16 cellular contexts compared by ENCODE assay signal in the genomic region with DNA sequence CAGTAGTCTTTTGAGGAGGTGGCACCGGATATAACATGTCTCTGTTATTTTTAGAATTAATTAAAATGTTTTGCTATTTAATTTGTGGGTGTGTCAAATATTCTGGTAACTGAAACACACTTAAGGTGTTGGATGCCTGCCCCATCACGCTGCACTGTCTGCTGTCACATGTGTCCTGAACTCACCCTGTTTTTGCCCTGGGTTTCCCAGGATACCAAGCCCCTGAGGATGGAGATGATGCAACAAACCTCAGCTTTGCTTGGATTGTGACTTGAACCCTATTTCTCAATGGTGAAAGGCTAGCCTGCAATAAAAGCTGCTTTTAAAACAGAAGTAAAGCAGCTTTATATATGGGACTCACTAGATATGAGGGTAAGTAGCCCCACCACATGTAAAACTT. TPM values are rescaled to one million over a fixed set of nuclear protein-coding genes. Genes with fewer than 3 reads are reported as not detected.
DNase-seq lines count a peak whose midpoint lies in the region; FAIRE-seq and TF ChIP-seq lines count a peak whose summit lies in the region.
"Had no signal": no experiment of that assay in that cellular context is flagged by ENCODE, and none has a peak within 500 bp of the region (broad histone marks: within the 10 kb centered on the region; RNA-seq: fewer than 3 reads in every experiment).

No MANE protein-coding gene starts in this region.

- no peak for TF ChIP-seq CTCF in BJ (IDR thresholded peaks at IDR 0.05; ENCODE audit: insufficient read depth, low read depth, low read length)
- TF ChIP-seq CTCF in esophagus squamous epithelium (IDR thresholded peaks at IDR 0.05), result no peak
- TF ChIP-seq CTCF in stomach (IDR thresholded peaks at IDR 0.05), result no peak
- no peak for TF ChIP-seq CTCF in type B pancreatic cell (conservative IDR thresholded peaks at IDR 0.05)

- no peaks in the 10 kb centered on the region for H3K27me3 Mint-ChIP-seq in type B pancreatic cell
- H3K27me3 Mint-ChIP-seq: activated CD4-positive, alpha-beta T cell treated with anti-CD3 and anti-CD28 coated beads for 36 hours had no signal

- H3K4me3 Mint-ChIP-seq in type B pancreatic cell, result no peak overlapping the region
- H3K4me3 Mint-ChIP-seq: activated CD4-positive, alpha-beta T cell treated with anti-CD3 and anti-CD28 coated beads for 36 hours; stimulated activated effector memory CD8-positive, alpha-beta T cell treated with anti-CD3 and anti-CD28 coated beads, Interleukin-12 subunit alpha, Interleukin-12 subunit beta, amount 100 ng/mL, for 72 hours had no signal

- intact Hi-C loops in esophagus squamous epithelium (cut with DNase I), result no loop called here
- intact Hi-C loops in stomach (cut with DNase I; ENCODE audit: low total_unique reads), result no loop called here

- TF ChIP-seq POLR2A in esophagus squamous epithelium (IDR thresholded peaks at IDR 0.05), result no peak
- TF ChIP-seq POLR2A in stomach (IDR thresholded peaks at IDR 0.05), result no peak

- H3K4me1 ChIP-seq in esophagus squamous epithelium, result peaks cover 0 to 58% (median 23%) of the 10 kb centered on the region in 3 donors
- peaks cover 0 to 4% (median 2%) of the 10 kb centered on the region in 4 donors for H3K4me1 ChIP-seq in stomach
- H3K4me1 ChIP-seq in SJCRH30, result peaks cover 29% of the 10 kb centered on the region
- H3K4me1 ChIP-seq: ascending aorta, BE2C, pancreas had no signal

- peaks cover 24% of the 10 kb centered on the region for H3K4me1 Mint-ChIP-seq in type B pancreatic cell (ENCODE audit: unreplicated experiment)
- H3K4me1 Mint-ChIP-seq: stimulated activated effector memory CD8-positive, alpha-beta T cell treated with anti-CD3 and anti-CD28 coated beads, Interleukin-12 subunit alpha, Interleukin-12 subunit beta, amount 100 ng/mL, for 72 hours had no signal

- WGBS in esophagus squamous epithelium, 2 donors, result 20 to 22% methylated on average over 2 of the region's 2 CpGs
- WGBS in stomach, 5 donors, result 62 to 78% (median 73%) methylated on average over 2 of the region's 2 CpGs

- no peak for TF ChIP-seq EP300 in stomach (IDR thresholded peaks at IDR 0.05)

- POLR2A ChIA-PET in BJ (lab: Charles Lee), result no interaction called here

- H3K27ac Mint-ChIP-seq in type B pancreatic cell, result no peak overlapping the region
- H3K27ac Mint-ChIP-seq: activated CD4-positive, alpha-beta T cell treated with anti-CD3 and anti-CD28 coated beads for 36 hours; stimulated activated effector memory CD8-positive, alpha-beta T cell treated with anti-CD3 and anti-CD28 coated beads, Interleukin-12 subunit alpha, Interleukin-12 subunit beta, amount 100 ng/mL, for 72 hours had no signal

- no peaks in the 10 kb centered on the region for H3K9me3 ChIP-seq in esophagus squamous epithelium
- H3K9me3 ChIP-seq in stomach, result no peaks in the 10 kb centered on the region
- no peaks in the 10 kb centered on the region for H3K9me3 ChIP-seq in SJCRH30 (replicated peaks)
- H3K9me3 ChIP-seq: ascending aorta, BE2C, pancreas had no signal

- H3K36me3 Mint-ChIP-seq in type B pancreatic cell, result peaks cover 38% of the 10 kb centered on the region

- DNase-seq in BJ (ENCODE audit: low read depth), result peak; percentile 86
- peak; percentile 86 for DNase-seq in NCI-H1694 treated with DMSO at 0.1 percent for 48 hours (lab: John Stamatoyannopoulos, UW)
- no peak for DNase-seq in esophagus squamous epithelium (lab: John Stamatoyannopoulos, UW)
- peak; percentile 56 for DNase-seq in myocyte (ENCODE audit: low read depth)
- no peak for DNase-seq in stomach
- no peak for DNase-seq in type B pancreatic cell (ENCODE audit: extremely low spot score, unreplicated experiment)
- DNase-seq in SJCRH30, result no peak
- DNase-seq in urothelium cell line (ENCODE audit: low spot score), result no peak
- DNase-seq: activated CD4-positive, alpha-beta T cell treated with anti-CD3 and anti-CD28 coated beads for 36 hours; activated T-cell treated with anti-CD3 and anti-CD28 coated beads, Interleukin-2, amount 50 U/mL, for 48 hours; BE2C; NCI-H1930; pancreas; stimulated activated CD4-positive, alpha-beta T cell treated with anti-CD3 and anti-CD28 coated beads, Interleukin-2, amount 100 ng/mL, for 24 hours had no signal

- H3K27ac ChIP-seq in esophagus squamous epithelium, result peak overlapping the region in 3 of 4 donors; percentile 7 to 57 (median 27)
- no peak overlapping the region for H3K27ac ChIP-seq in stomach
- H3K27ac ChIP-seq in SJCRH30, result no peak overlapping the region
- H3K27ac ChIP-seq: ascending aorta, pancreas had no signal

- peaks cover 7% of the 10 kb centered on the region for H3K36me3 ChIP-seq in BJ (ENCODE audit: control insufficient read depth, insufficient read depth, low read length)
- peaks cover 0 to 60% (median 14%) of the 10 kb centered on the region in 3 donors for H3K36me3 ChIP-seq in esophagus squamous epithelium
- H3K36me3 ChIP-seq in stomach, result peaks cover 51 to 74% (median 74%) of the 10 kb centered on the region in 4 donors
- peaks cover 49% of the 10 kb centered on the region for H3K36me3 ChIP-seq in SJCRH30

- H3K4me3 ChIP-seq in BJ (ENCODE audit: low read depth, low read length) (no peak overlapping the region), esophagus squamous epithelium (no peak overlapping the region), stomach (no peak overlapping the region), SJCRH30 (no peak overlapping the region)
- H3K4me3 ChIP-seq: ascending aorta, pancreas had no signal

- CTCF ChIA-PET in BJ (lab: Yijun Ruan, JAX), result interaction anchor here (0.8 to 1.6 kb wide), 2 partner anchors 10 to 105 kb away, joined by 3 to 4 read pairs; no protein-coding TSS in a partner anchor

- H3K9me3 Mint-ChIP-seq in type B pancreatic cell, result no peaks in the 10 kb centered on the region
- H3K9me3 Mint-ChIP-seq: stimulated activated effector memory CD8-positive, alpha-beta T cell treated with anti-CD3 and anti-CD28 coated beads, Interleukin-12 subunit alpha, Interleukin-12 subunit beta, amount 100 ng/mL, for 72 hours had no signal

- H3K27me3 ChIP-seq in BJ (ENCODE audit: control insufficient read depth, insufficient read depth, low read length) (no peaks in the 10 kb centered on the region), esophagus squamous epithelium (no peaks in the 10 kb centered on the region), stomach (no peaks in the 10 kb centered on the region), SJCRH30 (no peaks in the 10 kb centered on the region)
- H3K27me3 ChIP-seq: ascending aorta, BE2C, pancreas had no signal

- no peak for FAIRE-seq in urothelium cell line (lab: Jason Lieb, UNC)
- FAIRE-seq: pancreas had no signal

RNA-seq across cellular contexts. Expression of gene DUSP14, which starts 11.5 kb away (rescaled TPM):
- polyA plus RNA-seq in BJ (2011; rRNA removed) (123 and 152 TPM in 2 replicates), stomach (1 to 10 TPM; 6.6 to 7.8 (median 6.9) TPM)
- polyA minus RNA-seq in BJ (2011; rRNA and poly(A)+ RNA removed), result 54.4 and 94.0 TPM in 2 replicates
- total RNA-seq in esophagus squamous epithelium (10 to 100 TPM; 11.4 to 28.8 (median 20.4) TPM), myocyte (40.4 and 80.2 TPM in 2 replicates), stomach (1 to 10 TPM in 3 of 5 donors, not detected in 2; 3.1 to 5.5 (median 4.8) TPM), type B pancreatic cell (ENCODE audit: low replicate concordance) (12.7 and 16.0 TPM in 2 replicates)
- polyA plus RNA-seq in myocyte (2012), result 56.9 TPM
- 24.4 and 24.6 TPM in 2 replicates for total RNA-seq in SJCRH30 (2014; rRNA removed; shearing (Covaris generic))

Comparison
In these comparisons a context has a peak if more than half of its experiments do, and no peak if none do; other contexts are left out.
1. DNase-seq: peak in BJ (single experiment), NCI-H1694 treated with DMSO at 0.1 percent for 48 hours (single experiment) and myocyte (single experiment); none in esophagus squamous epithelium (single experiment), stomach (single experiment), type B pancreatic cell (single experiment), SJCRH30 (0 of 2) and urothelium cell line (single experiment).
2. H3K27ac ChIP-seq: peak in esophagus squamous epithelium (3 of 4); none in stomach (0 of 5) and SJCRH30 (single experiment).